24 cellular contexts compared by ENCODE assay signal in the genomic region with DNA sequence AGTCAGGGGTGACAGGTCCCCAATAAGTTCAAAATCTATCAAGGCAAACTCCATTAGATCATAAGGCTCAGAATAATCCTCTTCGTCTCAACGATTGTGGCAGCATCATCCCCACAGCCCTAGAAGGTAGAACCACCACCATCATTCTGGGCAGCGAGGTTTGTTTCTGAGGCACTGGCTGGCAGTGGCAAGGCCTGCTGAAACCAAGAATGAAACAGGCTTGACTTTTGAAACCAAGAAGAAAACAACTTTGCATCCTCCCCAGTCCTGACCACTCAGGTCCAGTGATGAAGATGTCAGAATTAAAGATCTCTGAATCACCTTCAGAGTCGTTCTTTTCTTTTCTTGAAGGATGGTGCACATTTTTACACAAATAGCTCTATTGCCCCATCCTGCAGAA.
"Had no signal": no experiment of that assay in that cellular context is flagged by ENCODE, and none has a peak within 500 bp of the region (broad histone marks: within the 10 kb centered on the region; RNA-seq: fewer than 3 reads in every experiment).

No MANE protein-coding gene starts in this region.

- ATAC-seq: effector memory CD8-positive, alpha-beta T cell; esophagus mucosa; gastrocnemius medialis; heart right ventricle; left cardiac atrium; left lung; left ventricle myocardium superior; lower lobe of right lung; mucosa of descending colon; naive thymus-derived CD8-positive, alpha-beta T cell had no signal

- H3K4me1 ChIP-seq: esophagus squamous epithelium, gastrocnemius medialis, heart right ventricle, left lung, lower lobe of right lung had no signal

- H3K4me3 Mint-ChIP-seq: dendritic cell treated with granulocyte-macrophage colony-stimulating factor and Interleukin-4, amounts not matched to agents 40 ng/mL and 50 ng/mL, for 4 days; effector memory CD8-positive, alpha-beta T cell; endodermal cell; mesothelial cell of epicardium; naive B cell; naive thymus-derived CD8-positive, alpha-beta T cell had no signal

- H3K27me3 ChIP-seq: esophagus squamous epithelium, gastrocnemius medialis, heart right ventricle, left lung had no signal

- H3K36me3 ChIP-seq: esophagus squamous epithelium, gastrocnemius medialis, heart right ventricle, left lung, lower lobe of right lung had no signal

- H3K27ac Mint-ChIP-seq: dendritic cell treated with granulocyte-macrophage colony-stimulating factor and Interleukin-4, amounts not matched to agents 40 ng/mL and 50 ng/mL, for 4 days; effector memory CD8-positive, alpha-beta T cell; endodermal cell; mesothelial cell of epicardium; naive B cell; naive thymus-derived CD8-positive, alpha-beta T cell had no signal

- H3K4me3 ChIP-seq: esophagus squamous epithelium, gastrocnemius medialis, heart right ventricle, left lung, lower lobe of right lung, mucosa of descending colon had no signal

- H3K9me3 ChIP-seq: esophagus squamous epithelium, gastrocnemius medialis, heart right ventricle, left lung, lower lobe of right lung, mucosa of descending colon had no signal

- DNase-seq: effector CD8-positive, alpha-beta T cell; effector memory CD8-positive, alpha-beta T cell; endodermal cell; erythroblast; esophagus squamous epithelium; foreskin fibroblast; foreskin melanocyte; gastrocnemius medialis; glutamatergic neuron; head of caudate nucleus; heart right ventricle; hippocampal formation; left cardiac atrium; left lung; left ventricle myocardium superior; lower lobe of right lung; mesenchymal stem cell; mucosa of descending colon; naive B cell; naive thymus-derived CD8-positive, alpha-beta T cell had no signal

- H3K9me3 Mint-ChIP-seq: dendritic cell treated with granulocyte-macrophage colony-stimulating factor and Interleukin-4, amounts not matched to agents 40 ng/mL and 50 ng/mL, for 4 days; endodermal cell; naive B cell had no signal

- H3K4me1 Mint-ChIP-seq: endodermal cell; mesothelial cell of epicardium; naive B cell; naive thymus-derived CD8-positive, alpha-beta T cell had no signal

- H3K27me3 Mint-ChIP-seq: dendritic cell treated with granulocyte-macrophage colony-stimulating factor and Interleukin-4, amounts not matched to agents 40 ng/mL and 50 ng/mL, for 4 days; effector memory CD8-positive, alpha-beta T cell; naive B cell; naive thymus-derived CD8-positive, alpha-beta T cell had no signal

- H3K36me3 Mint-ChIP-seq: mesothelial cell of epicardium; naive B cell; naive thymus-derived CD8-positive, alpha-beta T cell had no signal

- H3K27ac ChIP-seq: epithelial cell of prostate, esophagus squamous epithelium, gastrocnemius medialis, heart right ventricle, left lung, lower lobe of right lung had no signal
